ENCODE assay signal across 8 cellular contexts in genomic region chr13:74026753-74027152, GRCh38.
DNase-seq lines count a peak whose midpoint lies in the region; ATAC-seq, FAIRE-seq and TF ChIP-seq lines count a peak whose summit lies in the region.

No MANE protein-coding gene starts in this region.

- ATAC-seq in GM21825 (IDR thresholded peaks at IDR 0.05; ENCODE audit: unreplicated experiment), result peak; percentile 91
- peak; percentile 78 for ATAC-seq in mucosa of descending colon

- H3K36me3 ChIP-seq in mucosa of descending colon (ENCODE audit: low read depth) (no peaks in the 10 kb centered on the region), testis (ENCODE audit: low read depth, missing control alignments) (no peaks in the 10 kb centered on the region)

- H3K4me3 ChIP-seq in mucosa of descending colon (no peak overlapping the region), testis (no peak overlapping the region)

- TF ChIP-seq POLR2A in testis (IDR thresholded peaks at IDR 0.05), result no peak

- H3K4me1 ChIP-seq in mucosa of descending colon (ENCODE audit: low read depth) (peaks cover 3% of the 10 kb centered on the region), testis (no peaks in the 10 kb centered on the region)

- H3K9me3 ChIP-seq in mucosa of descending colon, result no peaks in the 10 kb centered on the region
- H3K9me3 ChIP-seq in testis, result no peaks in the 10 kb centered on the region

- TF ChIP-seq CTCF in GM10266 (IDR thresholded peaks at IDR 0.05; ENCODE audit: control insufficient read depth, insufficient read depth, low read depth, missing control alignments) (no peak), mucosa of descending colon (IDR thresholded peaks at IDR 0.05) (no peak), testis (IDR thresholded peaks at IDR 0.05) (no peak)

- peak; percentile 40 for DNase-seq in GM10266 (ENCODE audit: extremely low spot score)
- peak; percentile 16 for DNase-seq in NCI-H226
- peak; percentile 60 for DNase-seq in activated effector memory CD4-positive, alpha-beta T cell treated with Interleukin-2 at 50 U/mL for 16 hours
- DNase-seq in mucosa of descending colon, result peak in 2 of 3 donors; percentile 34 to 51
- no peak for DNase-seq in mesenteric fat pad (ENCODE audit: low spot score)
- no peak for DNase-seq in testis
- no peak for DNase-seq in HTR-8/SVneo (ENCODE audit: insufficient read length, low spot score)

- H3K27ac ChIP-seq in testis, result no peak overlapping the region

- FAIRE-seq in HTR-8/SVneo (lab: Jason Lieb, UNC), result no peak

- 58 to 71% methylated on average over 4 of the region's 4 CpGs for WGBS in testis, 2 donors

- no peaks in the 10 kb centered on the region for H3K27me3 ChIP-seq in testis

- intact Hi-C loops in mucosa of descending colon (cut with DNase I, micrococcal nuclease) (no loop called here), testis (cut with DNase I; ENCODE audit: low total_unique reads) (no loop called here)

Comparison
In these comparisons a context has a peak if more than half of its experiments do, and no peak if none do; other contexts are left out.
1. DNase-seq: peak in GM10266 (single experiment), NCI-H226 (single experiment), activated effector memory CD4-positive, alpha-beta T cell treated with Interleukin-2 at 50 U/mL for 16 hours (single experiment) and mucosa of descending colon (2 of 3); none in mesenteric fat pad (single experiment), testis (single experiment) and HTR-8/SVneo (single experiment).